In genomic region chr1:99935534-99935933, GRCh38 we compare ENCODE assay signal across 1 cellular context.
TF ChIP-seq lines count a peak whose summit lies in the region.

No MANE protein-coding gene starts in this region.

TF ChIP-seq in K562, 482 proteins besides CTCF, POLR2A, EP300 and RAD21 (continued from another document):
- TF ChIP-seq, protein P1, sequence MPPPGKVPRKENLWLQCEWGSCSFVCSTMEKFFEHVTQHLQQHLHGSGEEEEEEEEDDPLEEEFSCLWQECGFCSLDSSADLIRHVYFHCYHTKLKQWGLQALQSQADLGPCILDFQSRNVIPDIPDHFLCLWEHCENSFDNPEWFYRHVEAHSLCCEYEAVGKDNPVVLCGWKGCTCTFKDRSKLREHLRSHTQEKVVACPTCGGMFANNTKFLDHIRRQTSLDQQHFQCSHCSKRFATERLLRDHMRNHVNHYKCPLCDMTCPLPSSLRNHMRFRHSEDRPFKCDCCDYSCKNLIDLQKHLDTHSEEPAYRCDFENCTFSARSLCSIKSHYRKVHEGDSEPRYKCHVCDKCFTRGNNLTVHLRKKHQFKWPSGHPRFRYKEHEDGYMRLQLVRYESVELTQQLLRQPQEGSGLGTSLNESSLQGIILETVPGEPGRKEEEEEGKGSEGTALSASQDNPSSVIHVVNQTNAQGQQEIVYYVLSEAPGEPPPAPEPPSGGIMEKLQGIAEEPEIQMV (tag; conservative IDR thresholded peaks at IDR 0.05; ENCODE audit: low read depth) = no peak
- TF ChIP-seq ZNF140 (CRISPR knock-in tag; IDR thresholded peaks at IDR 0.05) = no peak
- TF ChIP-seq JUNB (CRISPR knock-in tag; conservative IDR thresholded peaks at IDR 0.05) = no peak
- no peak for TF ChIP-seq ELK3 (CRISPR knock-in tag; IDR thresholded peaks at IDR 0.05)
- no peak for TF ChIP-seq SOX6 (IDR thresholded peaks at IDR 0.05)
- TF ChIP-seq GTF2F1 (IDR thresholded peaks at IDR 0.05; ENCODE audit: low read depth, low read length) = no peak
- TF ChIP-seq ZNF512 (tag; IDR thresholded peaks at IDR 0.05) = no peak
